In the genomic region with DNA sequence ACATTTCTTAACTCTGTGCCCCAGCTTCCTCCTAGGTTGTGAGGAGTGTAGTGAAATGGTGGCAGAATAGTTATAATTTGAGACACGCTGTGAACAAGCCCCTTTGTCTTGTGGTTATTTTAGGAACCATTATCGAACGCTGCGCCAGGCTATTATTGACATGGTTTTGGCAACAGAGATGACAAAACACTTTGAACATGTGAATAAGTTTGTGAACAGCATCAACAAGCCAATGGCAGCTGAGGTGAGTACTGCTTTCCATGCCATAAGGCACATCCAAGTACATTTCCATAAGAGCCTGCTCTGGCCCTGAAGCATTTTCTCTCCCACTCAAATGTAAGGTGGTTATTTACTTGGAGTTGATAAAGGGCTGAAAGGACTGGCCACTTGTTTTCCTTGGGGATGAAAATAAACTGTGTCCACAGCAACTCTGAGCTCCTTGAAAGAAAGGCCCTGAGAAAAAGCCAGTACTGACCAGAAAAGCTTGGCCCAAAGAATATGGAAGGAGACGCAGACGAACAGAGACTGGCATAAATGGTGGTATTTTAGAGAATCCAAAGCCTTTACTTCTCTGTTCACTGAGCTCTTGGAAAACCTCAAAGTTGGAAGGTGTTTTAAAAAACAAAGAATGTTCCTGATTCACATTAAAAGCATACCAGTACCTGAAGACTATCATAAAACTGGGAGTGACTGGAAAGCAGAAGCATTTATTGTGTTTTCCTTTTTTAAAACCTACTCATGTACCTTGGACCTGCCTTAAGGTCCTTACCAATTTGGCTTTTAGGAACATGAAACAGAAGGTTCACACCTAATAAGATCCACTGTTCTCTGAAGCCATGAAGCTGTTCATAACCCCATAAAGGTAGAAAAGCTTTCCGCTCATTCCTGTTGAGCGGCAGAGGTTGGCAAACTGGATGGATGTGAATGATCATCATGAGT, we compare ENCODE assay signal across 25 cellular contexts.
A peak's percentile ranks its signal among the peaks of the same experiment; 100 is the strongest.
DNase-seq lines count a peak whose midpoint lies in the region; ATAC-seq and TF ChIP-seq lines count a peak whose summit lies in the region.
"Had no signal": no experiment of that assay in that cellular context is flagged by ENCODE, and none has a peak within 500 bp of the region (broad histone marks: within the 10 kb centered on the region; RNA-seq: fewer than 3 reads in every experiment).

No MANE protein-coding gene starts in this region.

- POLR2A ChIA-PET in naive thymus-derived CD4-positive, alpha-beta T cell (lab: Charles Lee): no interaction called here
- POLR2A ChIA-PET in OCI-LY7 (lab: Charles Lee): interaction anchor here (0.5 to 2.3 kb wide), 2 partner anchors 8 to 65 kb away, joined by 4 to 5 read pairs; no protein-coding TSS in a partner anchor

- H3K4me3 Mint-ChIP-seq in naive thymus-derived CD4-positive, alpha-beta T cell: no peak overlapping the region
- H3K4me3 Mint-ChIP-seq: IgD-negative memory B cell had no signal

- peaks cover 18 to 42% of the 10 kb centered on the region in 2 donors for H3K4me1 ChIP-seq in ascending aorta
- H3K4me1 ChIP-seq in hepatocyte (ENCODE audit: insufficient read depth): peaks cover 16% of the 10 kb centered on the region
- H3K4me1 ChIP-seq in osteoblast (ENCODE audit: insufficient read depth, low read length): peaks cover 12% of the 10 kb centered on the region
- H3K4me1 ChIP-seq in naive thymus-derived CD4-positive, alpha-beta T cell (ENCODE audit: control insufficient read depth in 2 of 2, insufficient read depth in 2 of 2, low read length in 2 of 2): no peaks in the 10 kb centered on the region
- H3K4me1 ChIP-seq in OCI-LY7 (ENCODE audit: insufficient read depth, low read length, poor library complexity, severe bottlenecking): no peaks in the 10 kb centered on the region
- H3K4me1 ChIP-seq: BLaER1, SJSA1 had no signal

- no peak for ATAC-seq in naive thymus-derived CD4-positive, alpha-beta T cell

- H3K27me3 Mint-ChIP-seq in naive thymus-derived CD4-positive, alpha-beta T cell: peaks cover 0 to 19% (median 11%) of the 10 kb centered on the region in 5 donors

- peaks cover 0 to 7% (median 0%) of the 10 kb centered on the region in 11 donors for H3K9me3 Mint-ChIP-seq in naive thymus-derived CD4-positive, alpha-beta T cell
- H3K9me3 Mint-ChIP-seq: CD4-positive, CD25-positive, alpha-beta regulatory T cell had no signal

- no peaks in the 10 kb centered on the region for H3K9me2 ChIP-seq in hepatocyte (replicated peaks; ENCODE audit: insufficient read depth)
- no peaks in the 10 kb centered on the region for H3K9me2 ChIP-seq in OCI-LY7 (ENCODE audit: insufficient read depth, low read length)

- BruUV-seq in OCI-LY7 (replicated peaks; lab: Mats Ljungman, UMichigan): no TSS peak

- H3K27ac ChIP-seq in ascending aorta (peak overlapping the region; percentile 80 to 97), hepatocyte (peak overlapping the region; percentile 76), osteoblast (ENCODE audit: low read depth, low read length) (no peak overlapping the region), OCI-LY7 (ENCODE audit: low read depth, low read length, poor library complexity, severe bottlenecking) (no peak overlapping the region)
- H3K27ac ChIP-seq in naive thymus-derived CD4-positive, alpha-beta T cell (ENCODE audit: low read depth, low read length): no peak overlapping the region
- H3K27ac ChIP-seq: BLaER1, KMS-11, SJSA1 had no signal

- intact Hi-C loops in ascending aorta (cut with DNase I): loop anchor here (5.0 kb wide), 2 partner anchors 63 to 208 kb away; a partner anchor contains a TSS
- intact Hi-C loops in naive thymus-derived CD4-positive, alpha-beta T cell (cut with micrococcal nuclease): no loop called here
- intact Hi-C loops in OCI-LY7 (cut with micrococcal nuclease; ENCODE audit: unreplicated experiment): no loop called here

- WGBS in hepatocyte (ENCODE audit: low lambda C conversion rate, missing lambda C conversion rate): 92% methylated on average over 8 of the region's 8 CpGs

- no peak for TF ChIP-seq CTCF in ascending aorta (IDR thresholded peaks at IDR 0.05)
- no peak for TF ChIP-seq CTCF in hepatocyte (IDR thresholded peaks at IDR 0.05; ENCODE audit: poor library complexity)
- TF ChIP-seq CTCF in osteoblast (IDR thresholded peaks at IDR 0.05; ENCODE audit: extremely low read depth, low read depth, low read length): no peak
- TF ChIP-seq CTCF in OCI-LY7 (conservative IDR thresholded peaks at IDR 0.05; ENCODE audit: low read length): no peak

- H3K4me1 Mint-ChIP-seq in naive thymus-derived CD4-positive, alpha-beta T cell: peaks cover 0 to 3% (median 0%) of the 10 kb centered on the region in 7 donors

- H3K36me3 ChIP-seq in ascending aorta: peaks cover 0 to 13% of the 10 kb centered on the region in 2 donors
- no peaks in the 10 kb centered on the region for H3K36me3 ChIP-seq in hepatocyte (replicated peaks; ENCODE audit: insufficient read depth, low read depth)
- H3K36me3 ChIP-seq in osteoblast (ENCODE audit: insufficient read depth, low read length): no peaks in the 10 kb centered on the region
- H3K36me3 ChIP-seq in naive thymus-derived CD4-positive, alpha-beta T cell (ENCODE audit: control insufficient read depth in 2 of 3, insufficient read depth in 3 of 3, low read length in 3 of 3): no peaks in the 10 kb centered on the region
- H3K36me3 ChIP-seq in OCI-LY7 (ENCODE audit: insufficient read depth, low read length): no peaks in the 10 kb centered on the region
- H3K36me3 ChIP-seq: SJSA1 had no signal

- CTCF ChIA-PET in naive thymus-derived CD4-positive, alpha-beta T cell (lab: Charles Lee): interaction anchor here (0.6 kb wide), 1 partner anchor 290 kb away, joined by 3 read pairs; no protein-coding TSS in a partner anchor
- CTCF ChIA-PET in OCI-LY7 (lab: Charles Lee; ENCODE audit: unreplicated experiment): no interaction called here

- DNase-seq in COR-L47 (lab: John Stamatoyannopoulos, UW) (peak; percentile 42), ascending aorta (ENCODE audit: low spot score in 2 of 2) (no peak), hepatocyte (ENCODE audit: low spot score) (no peak), osteoblast (ENCODE audit: insufficient read length, low spot score, missing footprints) (peak; percentile 57), D341Med (ENCODE audit: low spot score) (no peak), NCI-H1048 (lab: John Stamatoyannopoulos, UW) (no peak), OCI-LY7 (ENCODE audit: low spot score) (no peak)
- no peak for DNase-seq in naive thymus-derived CD4-positive, alpha-beta T cell
- DNase-seq: DMS79; EL; GDM1; MM.1S; NCI-H1417; NCI-H1694; NCI-H2081; NCI-H345; NCI-H510A treated with DMSO at 0.1 percent for 48 hours; NK-92 treated with Interleukin-12 subunit alpha and Interleukin-12 subunit beta, amount 100 ng/mL, for 24 hours; Right ventricle myocardium superior; RPMI8226 had no signal

- H3K27ac Mint-ChIP-seq in naive thymus-derived CD4-positive, alpha-beta T cell: no peak overlapping the region
- H3K27ac Mint-ChIP-seq: CD4-positive, CD25-positive, alpha-beta regulatory T cell; IgD-negative memory B cell had no signal

- H3K4me3 ChIP-seq in ascending aorta (no peak overlapping the region), hepatocyte (no peak overlapping the region), osteoblast (ENCODE audit: insufficient read depth, low read length) (no peak overlapping the region), OCI-LY7 (ENCODE audit: low read depth, low read length, poor library complexity, severe bottlenecking) (no peak overlapping the region)
- no peak overlapping the region for H3K4me3 ChIP-seq in naive thymus-derived CD4-positive, alpha-beta T cell (ENCODE audit: low read length)
- H3K4me3 ChIP-seq: BLaER1, SJSA1 had no signal

- no peaks in the 10 kb centered on the region for H3K27me3 ChIP-seq in ascending aorta
- H3K27me3 ChIP-seq in hepatocyte: no peaks in the 10 kb centered on the region
- no peaks in the 10 kb centered on the region for H3K27me3 ChIP-seq in osteoblast (ENCODE audit: insufficient read depth, low read length)
- no peaks in the 10 kb centered on the region for H3K27me3 ChIP-seq in naive thymus-derived CD4-positive, alpha-beta T cell (ENCODE audit: control insufficient read depth in 2 of 2, insufficient read depth in 2 of 2, low read length in 2 of 2)
- H3K27me3 ChIP-seq: BLaER1, SJSA1 had no signal

- no peaks in the 10 kb centered on the region for H4K20me1 ChIP-seq in hepatocyte (ENCODE audit: insufficient read depth, poor library complexity, severe bottlenecking)
- H4K20me1 ChIP-seq in osteoblast (ENCODE audit: insufficient read depth, low read length): no peaks in the 10 kb centered on the region
- no peaks in the 10 kb centered on the region for H4K20me1 ChIP-seq in OCI-LY7 (ENCODE audit: insufficient read depth, low read length)
- H4K20me1 ChIP-seq: BLaER1 had no signal

- H3K36me3 Mint-ChIP-seq in naive thymus-derived CD4-positive, alpha-beta T cell: peaks cover 0 to 3% (median 0%) of the 10 kb centered on the region in 5 donors
- H3K36me3 Mint-ChIP-seq: CD4-positive, CD25-positive, alpha-beta regulatory T cell; IgD-negative memory B cell had no signal

- H3K4me2 ChIP-seq in hepatocyte (no peak overlapping the region), osteoblast (ENCODE audit: insufficient read depth, low read length) (no peak overlapping the region), OCI-LY7 (ENCODE audit: low read length) (no peak overlapping the region)
- H3K4me2 ChIP-seq: BLaER1, KMS-11 had no signal

- no peaks in the 10 kb centered on the region for H3K79me2 ChIP-seq in hepatocyte
- H3K79me2 ChIP-seq in osteoblast (ENCODE audit: insufficient read depth, low read length): no peaks in the 10 kb centered on the region
- no peaks in the 10 kb centered on the region for H3K79me2 ChIP-seq in OCI-LY7 (ENCODE audit: insufficient read depth, low read depth, low read length)

- H2AFZ ChIP-seq in hepatocyte: no peak overlapping the region
- H2AFZ ChIP-seq in osteoblast (ENCODE audit: low read length): no peak overlapping the region
- no peak overlapping the region for H2AFZ ChIP-seq in OCI-LY7 (ENCODE audit: low read length)

- H3K9me3 ChIP-seq in ascending aorta: no peaks in the 10 kb centered on the region
- H3K9me3 ChIP-seq in hepatocyte (ENCODE audit: low read depth): no peaks in the 10 kb centered on the region
- H3K9me3 ChIP-seq in osteoblast (ENCODE audit: low read depth, low read length): no peaks in the 10 kb centered on the region
- H3K9me3 ChIP-seq in naive thymus-derived CD4-positive, alpha-beta T cell (ENCODE audit: control insufficient read depth in 2 of 3, low read length in 3 of 3): no peaks in the 10 kb centered on the region
- no peaks in the 10 kb centered on the region for H3K9me3 ChIP-seq in OCI-LY7 (ENCODE audit: low read length)
- H3K9me3 ChIP-seq: SJSA1 had no signal

Comparison
In these comparisons a context has a peak if more than half of its experiments do, and no peak if none do; other contexts are left out.
1. DNase-seq: peak in COR-L47 (single experiment) and osteoblast (single experiment); none in ascending aorta (0 of 2), hepatocyte (single experiment), D341Med (single experiment), NCI-H1048 (single experiment), naive thymus-derived CD4-positive, alpha-beta T cell (0 of 9) and OCI-LY7 (single experiment).
2. H3K27ac ChIP-seq: peak in ascending aorta (2 of 2) and hepatocyte (single experiment); none in osteoblast (single experiment), naive thymus-derived CD4-positive, alpha-beta T cell (single experiment) and OCI-LY7 (single experiment).